23 cellular contexts compared by ENCODE assay signal in the genomic region with DNA sequence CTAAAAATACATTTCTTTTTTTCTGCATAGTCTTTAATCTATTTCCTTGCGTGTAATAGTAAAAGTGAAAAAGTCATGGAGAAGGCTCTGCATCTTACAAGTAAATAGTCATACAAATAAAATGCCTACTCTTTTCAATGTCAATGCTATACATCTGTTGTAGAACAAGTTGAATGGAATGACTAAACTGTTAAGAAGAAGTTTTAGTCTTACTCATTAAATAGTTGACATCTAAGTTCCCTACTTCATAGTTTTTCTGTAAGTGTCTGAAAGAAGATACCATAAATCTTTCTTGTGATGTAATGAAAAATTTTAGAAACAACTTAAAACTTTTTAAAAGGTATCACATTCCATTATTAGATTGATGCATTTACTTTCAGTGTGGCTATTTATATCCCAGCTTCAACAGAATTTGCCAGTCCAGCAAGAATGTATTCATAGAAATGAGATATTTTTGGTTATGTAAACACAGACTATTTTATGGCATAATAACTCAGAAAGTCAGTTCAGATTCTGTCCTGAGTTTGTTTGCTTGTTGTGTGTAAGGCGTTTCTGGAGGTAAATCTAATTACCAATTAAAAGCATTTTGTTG.
DNase-seq lines count a peak whose midpoint lies in the region; ATAC-seq and TF ChIP-seq lines count a peak whose summit lies in the region.
"Had no signal": no experiment of that assay in that cellular context is flagged by ENCODE, and none has a peak within 500 bp of the region (broad histone marks: within the 10 kb centered on the region; RNA-seq: fewer than 3 reads in every experiment).

No MANE protein-coding gene starts in this region.

- no peak overlapping the region for H3K27ac Mint-ChIP-seq in activated CD4-positive, alpha-beta T cell treated with anti-CD3 and anti-CD28 coated beads for 36 hours
- H3K27ac Mint-ChIP-seq in activated CD4-positive, alpha-beta T cell treated with anti-CD3 and anti-CD28 coated beads, Interleukin-2, amount 10 ng/mL, durations not matched to agents 24 days and 14 days = no peak overlapping the region
- H3K27ac Mint-ChIP-seq: activated CD4-positive, alpha-beta T cell treated with anti-CD3 and anti-CD28 coated beads, Interleukin-2, amount 10 ng/mL, durations not matched to agents 7 days and 5 days; activated naive CD4-positive, alpha-beta T cell treated with anti-CD3 and anti-CD28 coated beads, Interleukin-2, amount 10 ng/mL, durations not matched to agents 7 days and 5 days; immature natural killer cell; natural killer cell had no signal

- H3K4me1 ChIP-seq in Karpas-422 (ENCODE audit: low read length) (no peaks in the 10 kb centered on the region), fibroblast of lung (ENCODE audit: control insufficient read depth, extremely low read depth, insufficient read depth, low read length) (no peaks in the 10 kb centered on the region)
- H3K4me1 ChIP-seq: body of pancreas, psoas muscle, spleen, thyroid gland had no signal

- H3K27me3 ChIP-seq in Karpas-422 (ENCODE audit: low read length) (no peaks in the 10 kb centered on the region), fibroblast of lung (ENCODE audit: control insufficient read depth, insufficient read depth, low read length) (no peaks in the 10 kb centered on the region)
- H3K27me3 ChIP-seq: body of pancreas, spleen, thyroid gland had no signal

- no peaks in the 10 kb centered on the region for H3K27me3 Mint-ChIP-seq in activated CD4-positive, alpha-beta T cell treated with anti-CD3 and anti-CD28 coated beads for 36 hours
- no peaks in the 10 kb centered on the region for H3K27me3 Mint-ChIP-seq in activated CD4-positive, alpha-beta T cell treated with anti-CD3 and anti-CD28 coated beads, Interleukin-2, amount 10 ng/mL, durations not matched to agents 24 days and 14 days
- H3K27me3 Mint-ChIP-seq: activated CD4-positive, alpha-beta T cell treated with anti-CD3 and anti-CD28 coated beads, Interleukin-2, amount 10 ng/mL, durations not matched to agents 7 days and 5 days; activated naive CD4-positive, alpha-beta T cell treated with anti-CD3 and anti-CD28 coated beads, Interleukin-2, amount 10 ng/mL, durations not matched to agents 7 days and 5 days had no signal

- ATAC-seq in activated CD4-positive, alpha-beta T cell treated with anti-CD3 and anti-CD28 coated beads for 36 hours = peak; percentile 53
- ATAC-seq in GM18861 (IDR thresholded peaks at IDR 0.05; ENCODE audit: unreplicated experiment) (no peak), HG02973 (IDR thresholded peaks at IDR 0.05; ENCODE audit: unreplicated experiment) (no peak)
- ATAC-seq: body of pancreas, natural killer cell, psoas muscle had no signal

- no peak for TF ChIP-seq CTCF in fibroblast of lung (conservative IDR thresholded peaks at IDR 0.05 in 1 of 2, IDR thresholded peaks at IDR 0.05 in 1 of 2; ENCODE audit: low read depth in 1 of 2, low read length in 2 of 2)

- H2AFZ ChIP-seq in Karpas-422 (ENCODE audit: low read length) = no peak overlapping the region
- H2AFZ ChIP-seq in fibroblast of lung (ENCODE audit: low read length) = no peak overlapping the region
- H2AFZ ChIP-seq: PC-9 had no signal

- no peaks in the 10 kb centered on the region for H4K20me1 ChIP-seq in Karpas-422 (ENCODE audit: insufficient read depth, low read depth, low read length)
- no peaks in the 10 kb centered on the region for H4K20me1 ChIP-seq in fibroblast of lung (ENCODE audit: control insufficient read depth, extremely low read depth, insufficient read depth, low read length)

- POLR2A ChIA-PET in activated CD4-positive, alpha-beta T cell treated with anti-CD3 and anti-CD28 coated beads for 36 hours (lab: Charles Lee) = no interaction called here

- DNase-seq in activated CD4-positive, alpha-beta T cell treated with anti-CD3 and anti-CD28 coated beads for 36 hours = no peak
- no peak for DNase-seq in activated CD4-positive, alpha-beta T cell treated with anti-CD3 and anti-CD28 coated beads, Interleukin-2, amount 10 ng/mL, durations not matched to agents 24 days and 14 days
- DNase-seq in Karpas-422 (peak; percentile 6), fibroblast of lung (ENCODE audit: low read depth in 2 of 2) (peak; percentile 3 to 35), OCI-M1 (lab: John Stamatoyannopoulos, UW) (no peak)
- no peak for DNase-seq in effector CD8-positive, alpha-beta T cell (lab: John Stamatoyannopoulos, UW)
- DNase-seq: activated CD4-positive, alpha-beta T cell treated with anti-CD3 and anti-CD28 coated beads, Interleukin-2, amount 10 ng/mL, durations not matched to agents 7 days and 5 days; activated naive CD4-positive, alpha-beta T cell treated with anti-CD3 and anti-CD28 coated beads, Interleukin-2, amount 10 ng/mL, durations not matched to agents 7 days and 5 days; activated T-cell treated with anti-CD3 and anti-CD28 coated beads for 4 hours; body of pancreas; DMS 273 treated with DMSO at 0.1 percent for 48 hours; immature natural killer cell; natural killer cell; NCI-H1092 treated with DMSO at 0.1 percent for 48 hours; NCI-H2107; NCI-H69; PC-9; psoas muscle; spleen; thyroid gland had no signal

- H3K4me2 ChIP-seq in Karpas-422 (ENCODE audit: low read depth, low read length, poor library complexity, severe bottlenecking) (no peak overlapping the region), fibroblast of lung (ENCODE audit: extremely low read depth, insufficient read depth, low read length) (no peak overlapping the region)
- H3K4me2 ChIP-seq: PC-9 had no signal

- H3K79me2 ChIP-seq in Karpas-422 (ENCODE audit: low read length) (no peaks in the 10 kb centered on the region), fibroblast of lung (ENCODE audit: control insufficient read depth, insufficient read depth, low read length) (no peaks in the 10 kb centered on the region)

- no peak overlapping the region for H3K27ac ChIP-seq in Karpas-422 (ENCODE audit: low read length)
- no peak overlapping the region for H3K27ac ChIP-seq in fibroblast of lung (ENCODE audit: insufficient read depth, low read length)
- H3K27ac ChIP-seq: 22Rv1, body of pancreas, PC-9, psoas muscle, spleen, thyroid gland had no signal

- H3K9ac ChIP-seq in Karpas-422 (ENCODE audit: low read length) = no peak overlapping the region
- H3K9ac ChIP-seq in fibroblast of lung (ENCODE audit: insufficient read depth, low read length) = no peak overlapping the region

- no peak overlapping the region for H3K4me3 ChIP-seq in Karpas-422 (ENCODE audit: low read length)
- no peak overlapping the region for H3K4me3 ChIP-seq in fibroblast of lung (replicated peaks in 1 of 4; ENCODE audit: control extremely low read depth in 1 of 4, insufficient read depth in 1 of 4, low read depth in 3 of 4, low read length in 4 of 4)
- H3K4me3 ChIP-seq: body of pancreas, PC-9, psoas muscle, spleen, thyroid gland had no signal

- no peaks in the 10 kb centered on the region for H3K9me2 ChIP-seq in Karpas-422 (replicated peaks; ENCODE audit: insufficient read depth, low read length)

- H3K4me3 Mint-ChIP-seq in activated CD4-positive, alpha-beta T cell treated with anti-CD3 and anti-CD28 coated beads for 36 hours = no peak overlapping the region
- no peak overlapping the region for H3K4me3 Mint-ChIP-seq in activated CD4-positive, alpha-beta T cell treated with anti-CD3 and anti-CD28 coated beads, Interleukin-2, amount 10 ng/mL, durations not matched to agents 24 days and 14 days
- H3K4me3 Mint-ChIP-seq: activated CD4-positive, alpha-beta T cell treated with anti-CD3 and anti-CD28 coated beads, Interleukin-2, amount 10 ng/mL, durations not matched to agents 7 days and 5 days; activated naive CD4-positive, alpha-beta T cell treated with anti-CD3 and anti-CD28 coated beads, Interleukin-2, amount 10 ng/mL, durations not matched to agents 7 days and 5 days; immature natural killer cell; natural killer cell had no signal

- H3K36me3 Mint-ChIP-seq in activated CD4-positive, alpha-beta T cell treated with anti-CD3 and anti-CD28 coated beads for 36 hours (ENCODE audit: low read depth) = no peaks in the 10 kb centered on the region
- H3K36me3 Mint-ChIP-seq in activated CD4-positive, alpha-beta T cell treated with anti-CD3 and anti-CD28 coated beads, Interleukin-2, amount 10 ng/mL, durations not matched to agents 24 days and 14 days (ENCODE audit: low read depth) = peaks cover 3% of the 10 kb centered on the region
- H3K36me3 Mint-ChIP-seq: activated naive CD4-positive, alpha-beta T cell treated with anti-CD3 and anti-CD28 coated beads, Interleukin-2, amount 10 ng/mL, durations not matched to agents 7 days and 5 days had no signal

- H3K36me3 ChIP-seq in Karpas-422 (ENCODE audit: insufficient read depth, low read length) (no peaks in the 10 kb centered on the region), fibroblast of lung (ENCODE audit: control insufficient read depth, insufficient read depth, low read length) (no peaks in the 10 kb centered on the region)
- H3K36me3 ChIP-seq: thyroid gland had no signal

- no peaks in the 10 kb centered on the region for H3K9me3 Mint-ChIP-seq in activated CD4-positive, alpha-beta T cell treated with anti-CD3 and anti-CD28 coated beads for 36 hours (ENCODE audit: low read depth)
- no peaks in the 10 kb centered on the region for H3K9me3 Mint-ChIP-seq in activated CD4-positive, alpha-beta T cell treated with anti-CD3 and anti-CD28 coated beads, Interleukin-2, amount 10 ng/mL, durations not matched to agents 24 days and 14 days
- H3K9me3 Mint-ChIP-seq: activated CD4-positive, alpha-beta T cell treated with anti-CD3 and anti-CD28 coated beads, Interleukin-2, amount 10 ng/mL, durations not matched to agents 7 days and 5 days; activated naive CD4-positive, alpha-beta T cell treated with anti-CD3 and anti-CD28 coated beads, Interleukin-2, amount 10 ng/mL, durations not matched to agents 7 days and 5 days; immature natural killer cell; natural killer cell had no signal

- intact Hi-C loops in activated CD4-positive, alpha-beta T cell treated with anti-CD3 and anti-CD28 coated beads for 36 hours (cut with DNase I, micrococcal nuclease) = no loop called here
- intact Hi-C loops in activated CD4-positive, alpha-beta T cell treated with anti-CD3 and anti-CD28 coated beads, Interleukin-2, amount 10 ng/mL, durations not matched to agents 24 days and 14 days (cut with micrococcal nuclease) = no loop called here

- no peaks in the 10 kb centered on the region for H3K9me3 ChIP-seq in Karpas-422 (ENCODE audit: low read length)
- no peaks in the 10 kb centered on the region for H3K9me3 ChIP-seq in fibroblast of lung (ENCODE audit: control insufficient read depth, insufficient read depth, low read depth, low read length)
- H3K9me3 ChIP-seq: body of pancreas, psoas muscle, spleen, thyroid gland had no signal

- CTCF ChIA-PET in activated CD4-positive, alpha-beta T cell treated with anti-CD3 and anti-CD28 coated beads for 36 hours (lab: Charles Lee) = interaction anchor here (1.0 kb wide), 1 partner anchor 8 kb away, joined by 3 read pairs; no protein-coding TSS in a partner anchor

- H3K4me1 Mint-ChIP-seq in activated CD4-positive, alpha-beta T cell treated with anti-CD3 and anti-CD28 coated beads for 36 hours = no peaks in the 10 kb centered on the region
- no peaks in the 10 kb centered on the region for H3K4me1 Mint-ChIP-seq in activated CD4-positive, alpha-beta T cell treated with anti-CD3 and anti-CD28 coated beads, Interleukin-2, amount 10 ng/mL, durations not matched to agents 24 days and 14 days
- H3K4me1 Mint-ChIP-seq: activated CD4-positive, alpha-beta T cell treated with anti-CD3 and anti-CD28 coated beads, Interleukin-2, amount 10 ng/mL, durations not matched to agents 7 days and 5 days; activated naive CD4-positive, alpha-beta T cell treated with anti-CD3 and anti-CD28 coated beads, Interleukin-2, amount 10 ng/mL, durations not matched to agents 7 days and 5 days; immature natural killer cell; natural killer cell had no signal

Comparison
In these comparisons a context has a peak if more than half of its experiments do, and no peak if none do; other contexts are left out.
1. DNase-seq: peak in Karpas-422 (single experiment) and fibroblast of lung (2 of 2); none in activated CD4-positive, alpha-beta T cell treated with anti-CD3 and anti-CD28 coated beads for 36 hours (single experiment), activated CD4-positive, alpha-beta T cell treated with anti-CD3 and anti-CD28 coated beads, Interleukin-2, amount 10 ng/mL, durations not matched to agents 24 days and 14 days (single experiment), effector CD8-positive, alpha-beta T cell (single experiment) and OCI-M1 (single experiment).